34 cellular contexts compared by ENCODE assay signal in genomic region chr5:42545038-42545437, GRCh38.
"Had no signal": no experiment of that assay in that cellular context is flagged by ENCODE, and none has a peak within 500 bp of the region (broad histone marks: within the 10 kb centered on the region; RNA-seq: fewer than 3 reads in every experiment).

No MANE protein-coding gene starts in this region.

- H3K36me3 ChIP-seq: MG63 had no signal

- H3K27me3 ChIP-seq: MG63 had no signal

- DNase-seq: Karpas-422, Kasumi-1, MG63, MM.1S, MV-4-11, NCI-H1048, NCI-H1092, NCI-H1092 treated with DMSO at 0.1 percent for 48 hours, NCI-H1105, NCI-H1105 treated with DMSO at 0.1 percent for 48 hours, NCI-H1417, NCI-H1417 treated with DMSO at 0.1 percent for 48 hours, NCI-H1436, NCI-H1436 treated with DMSO at 0.1 percent for 48 hours, NCI-H146, NCI-H1694, NCI-H1694 treated with DMSO at 0.1 percent for 48 hours, NCI-H187, NCI-H187 treated with DMSO at 0.1 percent for 48 hours, NCI-H1930, NCI-H2029, NCI-H2029 treated with DMSO at 0.1 percent for 48 hours, NCI-H2081, NCI-H2081 treated with DMSO at 0.1 percent for 48 hours, NCI-H2107, NCI-H2171, NCI-H2171 treated with DMSO at 0.1 percent for 48 hours, NCI-H2227 treated with DMSO at 0.1 percent for 48 hours, NCI-H226, NCI-H345, NCI-H446, NCI-H446 treated with DMSO at 0.1 percent for 48 hours, NCI-H510A, NCI-H510A treated with DMSO at 0.1 percent for 48 hours had no signal

- H3K9me3 ChIP-seq: MG63 had no signal

- H3K4me3 ChIP-seq: MG63 had no signal
